Comparison of ENCODE assay signal across 16 cellular contexts in the genomic region with DNA sequence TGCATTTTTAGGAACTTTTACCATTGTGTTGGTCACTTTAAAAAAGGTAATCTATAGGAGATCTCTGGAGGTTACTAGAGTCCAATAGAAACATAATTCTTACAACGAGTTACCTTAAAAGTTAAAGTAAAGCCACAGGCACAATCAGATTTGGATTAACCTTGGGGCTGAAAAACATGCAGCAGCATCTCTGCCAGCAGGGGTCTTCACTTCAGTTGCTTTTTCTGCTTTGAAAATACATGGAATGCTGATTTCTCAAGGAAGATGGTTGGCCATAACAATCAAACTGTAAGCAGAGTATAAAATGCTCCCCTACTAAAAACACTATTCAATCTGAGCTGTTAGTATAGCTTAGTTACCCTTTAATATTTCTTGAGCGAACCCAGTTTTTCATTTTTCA.
"Had no signal": no experiment of that assay in that cellular context is flagged by ENCODE, and none has a peak within 500 bp of the region (broad histone marks: within the 10 kb centered on the region; RNA-seq: fewer than 3 reads in every experiment).

No MANE protein-coding gene starts in this region.

- H3K27ac Mint-ChIP-seq: activated naive CD8-positive, alpha-beta T cell treated with anti-CD3 and anti-CD28 coated beads, Interleukin-2, amount 10 ng/mL, durations not matched to agents 7 days and 5 days; brain; nephron had no signal

- H3K4me1 ChIP-seq: right atrium auricular region, tibial nerve had no signal

- H3K27me3 Mint-ChIP-seq: activated naive CD8-positive, alpha-beta T cell treated with anti-CD3 and anti-CD28 coated beads, Interleukin-2, amount 10 ng/mL, durations not matched to agents 7 days and 5 days; brain had no signal

- H3K36me3 ChIP-seq: right atrium auricular region, tibial nerve had no signal

- H3K4me1 Mint-ChIP-seq: activated naive CD8-positive, alpha-beta T cell treated with anti-CD3 and anti-CD28 coated beads, Interleukin-2, amount 10 ng/mL, durations not matched to agents 7 days and 5 days; brain; nephron had no signal

- H3K36me3 Mint-ChIP-seq: activated naive CD8-positive, alpha-beta T cell treated with anti-CD3 and anti-CD28 coated beads, Interleukin-2, amount 10 ng/mL, durations not matched to agents 7 days and 5 days; brain had no signal

- H3K9me3 Mint-ChIP-seq: activated naive CD8-positive, alpha-beta T cell treated with anti-CD3 and anti-CD28 coated beads, Interleukin-2, amount 10 ng/mL, durations not matched to agents 7 days and 5 days; brain; nephron had no signal

- H3K9me3 ChIP-seq: right atrium auricular region, tibial nerve had no signal

- ATAC-seq: activated CD4-positive, CD25-positive, alpha-beta regulatory T cell treated with anti-CD3 and anti-CD28 coated beads, Interleukin-2, amount 50 U/mL, for 24 hours; left ventricle myocardium superior had no signal

- DNase-seq: activated naive CD4-positive, alpha-beta T cell; activated naive CD8-positive, alpha-beta T cell treated with anti-CD3 and anti-CD28 coated beads, Interleukin-2, amount 10 ng/mL, durations not matched to agents 7 days and 5 days; dermis blood vessel endothelial cell; left ventricle myocardium superior; nucleus accumbens; posterior cingulate gyrus; stimulated activated CD4-positive, alpha-beta T cell treated with anti-CD3 and anti-CD28 coated beads, Interleukin-15, amount 100 ng/mL, for 24 hours; stimulated activated CD4-positive, alpha-beta T cell treated with anti-CD3 and anti-CD28 coated beads, Interleukin-4, amount 100 ng/mL, for 1 hour; stimulated activated naive CD4-positive, alpha-beta T cell; substantia nigra had no signal

- H3K4me3 ChIP-seq: right atrium auricular region, skin epidermis, tibial nerve had no signal

- H3K27me3 ChIP-seq: right atrium auricular region, tibial nerve had no signal

- H3K4me3 Mint-ChIP-seq: activated naive CD8-positive, alpha-beta T cell treated with anti-CD3 and anti-CD28 coated beads, Interleukin-2, amount 10 ng/mL, durations not matched to agents 7 days and 5 days; brain; nephron had no signal

- H3K27ac ChIP-seq: right atrium auricular region, skin epidermis, tibial nerve had no signal
